Comparison of ENCODE assay signal across 1 cellular context in the genomic region with DNA sequence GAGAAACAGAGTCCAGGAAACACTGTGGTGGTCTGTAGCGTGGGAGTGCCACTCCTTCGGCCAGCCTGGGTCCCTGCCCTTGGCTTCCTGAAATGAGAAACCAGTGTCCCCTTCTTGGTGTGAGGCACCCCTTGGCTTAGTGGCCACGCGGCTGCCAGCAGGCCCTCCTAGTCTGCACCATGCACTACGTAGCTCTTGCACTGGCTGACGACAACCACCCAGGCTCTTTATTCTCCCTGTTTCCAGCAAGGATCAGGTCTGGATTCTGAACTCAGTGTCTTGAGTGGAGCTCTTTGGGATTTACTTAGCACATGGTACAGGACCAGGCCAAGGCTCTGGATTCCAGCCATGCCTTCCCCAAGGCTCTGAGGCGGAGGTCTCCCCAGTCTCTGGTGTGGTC.
TF ChIP-seq lines count a peak whose summit lies in the region.

No MANE protein-coding gene starts in this region.

TF ChIP-seq in H1, 55 proteins besides CTCF, POLR2A, EP300 and RAD21:
- TF ChIP-seq TBP (IDR thresholded peaks at IDR 0.05; ENCODE audit: low read depth, low read length) (no peak), JUND (IDR thresholded peaks at IDR 0.05; ENCODE audit: low read length) (no peak), SP4 (IDR thresholded peaks at IDR 0.05; ENCODE audit: low read length) (no peak)
- TF ChIP-seq, protein P1, sequence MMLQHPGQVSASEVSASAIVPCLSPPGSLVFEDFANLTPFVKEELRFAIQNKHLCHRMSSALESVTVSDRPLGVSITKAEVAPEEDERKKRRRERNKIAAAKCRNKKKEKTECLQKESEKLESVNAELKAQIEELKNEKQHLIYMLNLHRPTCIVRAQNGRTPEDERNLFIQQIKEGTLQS (IDR thresholded peaks at IDR 0.05; ENCODE audit: insufficient read depth, low read depth, low read length), result no peak
- TF ChIP-seq, protein P2, sequence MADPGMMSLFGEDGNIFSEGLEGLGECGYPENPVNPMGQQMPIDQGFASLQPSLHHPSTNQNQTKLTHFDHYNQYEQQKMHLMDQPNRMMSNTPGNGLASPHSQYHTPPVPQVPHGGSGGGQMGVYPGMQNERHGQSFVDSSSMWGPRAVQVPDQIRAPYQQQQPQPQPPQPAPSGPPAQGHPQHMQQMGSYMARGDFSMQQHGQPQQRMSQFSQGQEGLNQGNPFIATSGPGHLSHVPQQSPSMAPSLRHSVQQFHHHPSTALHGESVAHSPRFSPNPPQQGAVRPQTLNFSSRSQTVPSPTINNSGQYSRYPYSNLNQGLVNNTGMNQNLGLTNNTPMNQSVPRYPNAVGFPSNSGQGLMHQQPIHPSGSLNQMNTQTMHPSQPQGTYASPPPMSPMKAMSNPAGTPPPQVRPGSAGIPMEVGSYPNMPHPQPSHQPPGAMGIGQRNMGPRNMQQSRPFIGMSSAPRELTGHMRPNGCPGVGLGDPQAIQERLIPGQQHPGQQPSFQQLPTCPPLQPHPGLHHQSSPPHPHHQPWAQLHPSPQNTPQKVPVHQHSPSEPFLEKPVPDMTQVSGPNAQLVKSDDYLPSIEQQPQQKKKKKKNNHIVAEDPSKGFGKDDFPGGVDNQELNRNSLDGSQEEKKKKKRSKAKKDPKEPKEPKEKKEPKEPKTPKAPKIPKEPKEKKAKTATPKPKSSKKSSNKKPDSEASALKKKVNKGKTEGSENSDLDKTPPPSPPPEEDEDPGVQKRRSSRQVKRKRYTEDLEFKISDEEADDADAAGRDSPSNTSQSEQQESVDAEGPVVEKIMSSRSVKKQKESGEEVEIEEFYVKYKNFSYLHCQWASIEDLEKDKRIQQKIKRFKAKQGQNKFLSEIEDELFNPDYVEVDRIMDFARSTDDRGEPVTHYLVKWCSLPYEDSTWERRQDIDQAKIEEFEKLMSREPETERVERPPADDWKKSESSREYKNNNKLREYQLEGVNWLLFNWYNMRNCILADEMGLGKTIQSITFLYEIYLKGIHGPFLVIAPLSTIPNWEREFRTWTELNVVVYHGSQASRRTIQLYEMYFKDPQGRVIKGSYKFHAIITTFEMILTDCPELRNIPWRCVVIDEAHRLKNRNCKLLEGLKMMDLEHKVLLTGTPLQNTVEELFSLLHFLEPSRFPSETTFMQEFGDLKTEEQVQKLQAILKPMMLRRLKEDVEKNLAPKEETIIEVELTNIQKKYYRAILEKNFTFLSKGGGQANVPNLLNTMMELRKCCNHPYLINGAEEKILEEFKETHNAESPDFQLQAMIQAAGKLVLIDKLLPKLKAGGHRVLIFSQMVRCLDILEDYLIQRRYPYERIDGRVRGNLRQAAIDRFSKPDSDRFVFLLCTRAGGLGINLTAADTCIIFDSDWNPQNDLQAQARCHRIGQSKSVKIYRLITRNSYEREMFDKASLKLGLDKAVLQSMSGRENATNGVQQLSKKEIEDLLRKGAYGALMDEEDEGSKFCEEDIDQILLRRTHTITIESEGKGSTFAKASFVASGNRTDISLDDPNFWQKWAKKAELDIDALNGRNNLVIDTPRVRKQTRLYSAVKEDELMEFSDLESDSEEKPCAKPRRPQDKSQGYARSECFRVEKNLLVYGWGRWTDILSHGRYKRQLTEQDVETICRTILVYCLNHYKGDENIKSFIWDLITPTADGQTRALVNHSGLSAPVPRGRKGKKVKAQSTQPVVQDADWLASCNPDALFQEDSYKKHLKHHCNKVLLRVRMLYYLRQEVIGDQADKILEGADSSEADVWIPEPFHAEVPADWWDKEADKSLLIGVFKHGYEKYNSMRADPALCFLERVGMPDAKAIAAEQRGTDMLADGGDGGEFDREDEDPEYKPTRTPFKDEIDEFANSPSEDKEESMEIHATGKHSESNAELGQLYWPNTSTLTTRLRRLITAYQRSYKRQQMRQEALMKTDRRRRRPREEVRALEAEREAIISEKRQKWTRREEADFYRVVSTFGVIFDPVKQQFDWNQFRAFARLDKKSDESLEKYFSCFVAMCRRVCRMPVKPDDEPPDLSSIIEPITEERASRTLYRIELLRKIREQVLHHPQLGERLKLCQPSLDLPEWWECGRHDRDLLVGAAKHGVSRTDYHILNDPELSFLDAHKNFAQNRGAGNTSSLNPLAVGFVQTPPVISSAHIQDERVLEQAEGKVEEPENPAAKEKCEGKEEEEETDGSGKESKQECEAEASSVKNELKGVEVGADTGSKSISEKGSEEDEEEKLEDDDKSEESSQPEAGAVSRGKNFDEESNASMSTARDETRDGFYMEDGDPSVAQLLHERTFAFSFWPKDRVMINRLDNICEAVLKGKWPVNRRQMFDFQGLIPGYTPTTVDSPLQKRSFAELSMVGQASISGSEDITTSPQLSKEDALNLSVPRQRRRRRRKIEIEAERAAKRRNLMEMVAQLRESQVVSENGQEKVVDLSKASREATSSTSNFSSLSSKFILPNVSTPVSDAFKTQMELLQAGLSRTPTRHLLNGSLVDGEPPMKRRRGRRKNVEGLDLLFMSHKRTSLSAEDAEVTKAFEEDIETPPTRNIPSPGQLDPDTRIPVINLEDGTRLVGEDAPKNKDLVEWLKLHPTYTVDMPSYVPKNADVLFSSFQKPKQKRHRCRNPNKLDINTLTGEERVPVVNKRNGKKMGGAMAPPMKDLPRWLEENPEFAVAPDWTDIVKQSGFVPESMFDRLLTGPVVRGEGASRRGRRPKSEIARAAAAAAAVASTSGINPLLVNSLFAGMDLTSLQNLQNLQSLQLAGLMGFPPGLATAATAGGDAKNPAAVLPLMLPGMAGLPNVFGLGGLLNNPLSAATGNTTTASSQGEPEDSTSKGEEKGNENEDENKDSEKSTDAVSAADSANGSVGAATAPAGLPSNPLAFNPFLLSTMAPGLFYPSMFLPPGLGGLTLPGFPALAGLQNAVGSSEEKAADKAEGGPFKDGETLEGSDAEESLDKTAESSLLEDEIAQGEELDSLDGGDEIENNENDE (IDR thresholded peaks at IDR 0.05; ENCODE audit: insufficient replicate concordance, low read length), result no peak
TF ChIP-seq in H1: peak in this region for 0.
